ENCODE assay signal across 16 cellular contexts in genomic region chr3:13796683-13797460, GRCh38.
DNase-seq lines count a peak whose midpoint lies in the region; ATAC-seq and TF ChIP-seq lines count a peak whose summit lies in the region.
"Had no signal": no experiment of that assay in that cellular context is flagged by ENCODE, and none has a peak within 500 bp of the region (broad histone marks: within the 10 kb centered on the region; RNA-seq: fewer than 3 reads in every experiment).

No MANE protein-coding gene starts in this region.

- H3K79me2 ChIP-seq in GM23338 (replicated peaks; ENCODE audit: insufficient read depth) = no peaks in the 10 kb centered on the region

- peak overlapping the region; percentile 53 for H2AFZ ChIP-seq in neuronal stem cell (ENCODE audit: low read length)
- no peak overlapping the region for H2AFZ ChIP-seq in GM23338

- no peaks in the 10 kb centered on the region for H3K9me3 Mint-ChIP-seq in GM23338
- H3K9me3 Mint-ChIP-seq: CD8-positive, alpha-beta T cell had no signal

- peaks cover 2 to 16% of the 10 kb centered on the region in 2 donors for H3K4me1 ChIP-seq in neuronal stem cell (ENCODE audit: control insufficient read depth in 2 of 2, insufficient read depth in 1 of 2, low read depth in 1 of 2, low read length in 2 of 2)
- H3K4me1 ChIP-seq in GM23338 (ENCODE audit: insufficient read depth) = 0 out of 2 replicates have a peak, but pooled peaks cover 4% of the 10 kb centered on the region
- no peaks in the 10 kb centered on the region for H3K4me1 ChIP-seq in ovary (ENCODE audit: insufficient read depth)

- H2BK120ac ChIP-seq in neuronal stem cell (ENCODE audit: low read depth, low read length) = no peak overlapping the region

- no peak overlapping the region for H3K4ac ChIP-seq in neuronal stem cell (ENCODE audit: low read length)

- H3K4me2 ChIP-seq in neuronal stem cell (ENCODE audit: insufficient read depth, low read length, poor library complexity, severe bottlenecking) = no peak overlapping the region
- no peak overlapping the region for H3K4me2 ChIP-seq in GM23338

- no peak overlapping the region for H3K27ac Mint-ChIP-seq in GM23338
- H3K27ac Mint-ChIP-seq: B cell; CD8-positive, alpha-beta T cell had no signal

- H2BK12ac ChIP-seq in neuronal stem cell (ENCODE audit: low read length) = no peak overlapping the region

- no peak for ATAC-seq in GM23338
- ATAC-seq: CD8-positive, alpha-beta T cell; HCT116 had no signal

- intact Hi-C loops in ovary (cut with DNase I) = no loop called here

- H2AK5ac ChIP-seq in neuronal stem cell (ENCODE audit: low read depth, low read length) = no peak overlapping the region

- H4K91ac ChIP-seq in neuronal stem cell (ENCODE audit: low read depth, low read length, poor library complexity) = no peak overlapping the region

- H3K36me3 ChIP-seq in neuronal stem cell (replicated peaks in 1 of 2; ENCODE audit: control insufficient read depth in 2 of 2, insufficient read depth in 2 of 2, low read length in 2 of 2) (no peaks in the 10 kb centered on the region), GM23338 (ENCODE audit: insufficient read depth) (no peaks in the 10 kb centered on the region), ovary (no peaks in the 10 kb centered on the region)

- DNase-seq in Jurkat, Clone E6-1 (ENCODE audit: low read depth, low spot score) = peak; percentile 57
- DNase-seq in neuronal stem cell (ENCODE audit: low spot score) (no peak), GM23338 (ENCODE audit: low spot score) (no peak), ovary (no peak), GM19238 (ENCODE audit: insufficient read length, low spot score) (no peak)
- no peak for DNase-seq in activated naive CD4-positive, alpha-beta T cell treated with anti-CD3 and anti-CD28 coated beads, Interleukin-2, amount 50 U/mL, for 16 hours
- DNase-seq: CD8-positive, alpha-beta T cell; COR-L47; DMS153; DMS79 treated with DMSO at 0.1 percent for 48 hours; GDM1 had no signal

- H3K79me1 ChIP-seq in neuronal stem cell (ENCODE audit: low read depth, low read length) = no peaks in the 10 kb centered on the region

- H3K4me3 ChIP-seq in Jurkat, Clone E6-1 (ENCODE audit: low read length) = no peak overlapping the region
- H3K4me3 ChIP-seq in neuronal stem cell (ENCODE audit: low read length in 2 of 2) (no peak overlapping the region), GM23338 (no peak overlapping the region), ovary (no peak overlapping the region)

- H3K36me3 Mint-ChIP-seq in GM23338 (ENCODE audit: low read depth) = no peaks in the 10 kb centered on the region
- H3K36me3 Mint-ChIP-seq: CD14-positive monocyte; CD8-positive, alpha-beta T cell had no signal

- no peak overlapping the region for H3K4me3 Mint-ChIP-seq in GM23338
- H3K4me3 Mint-ChIP-seq: B cell; CD8-positive, alpha-beta T cell had no signal

- H3K27ac ChIP-seq in cingulate gyrus (ENCODE audit: low read depth, low read length) = peak overlapping the region; percentile 72
- H3K27ac ChIP-seq in neuronal stem cell (replicated peaks; ENCODE audit: low read length) = no peak overlapping the region
- H3K27ac ChIP-seq in GM23338 (ENCODE audit: low read depth) = no peak overlapping the region
- H3K27ac ChIP-seq in ovary = no peak overlapping the region
- H3K27ac ChIP-seq: HL-60 had no signal

- peaks cover 27% of the 10 kb centered on the region for H3K4me1 Mint-ChIP-seq in GM23338
- H3K4me1 Mint-ChIP-seq: B cell, CD14-positive monocyte had no signal

- H3K9ac ChIP-seq in neuronal stem cell (ENCODE audit: low read depth, low read length, poor library complexity) = no peak overlapping the region

- no peak overlapping the region for H3K23ac ChIP-seq in neuronal stem cell (ENCODE audit: low read depth, low read length, poor library complexity)

- TF ChIP-seq EP300 in ovary (IDR thresholded peaks at IDR 0.05) = no peak

- H3K9me3 ChIP-seq in neuronal stem cell (replicated peaks in 1 of 2; ENCODE audit: control insufficient read depth in 2 of 2, insufficient read depth in 1 of 2, low read depth in 1 of 2, low read length in 2 of 2) (peaks cover 2 to 5% of the 10 kb centered on the region in 2 donors), ovary (no peaks in the 10 kb centered on the region)

- no peak overlapping the region for H3K14ac ChIP-seq in neuronal stem cell (ENCODE audit: low read length)

- H3K27me3 ChIP-seq in neuronal stem cell (ENCODE audit: control insufficient read depth in 3 of 3, insufficient read depth in 3 of 3, low read depth in 1 of 3, low read length in 3 of 3) (no peaks in the 10 kb centered on the region), GM23338 (ENCODE audit: insufficient read depth) (no peaks in the 10 kb centered on the region), ovary (no peaks in the 10 kb centered on the region)

- H4K8ac ChIP-seq in neuronal stem cell (ENCODE audit: low read depth, low read length) = no peak overlapping the region

- no peaks in the 10 kb centered on the region for H4K20me1 ChIP-seq in GM23338 (replicated peaks; ENCODE audit: insufficient read depth)

- H3K27me3 Mint-ChIP-seq in GM23338 (ENCODE audit: insufficient read depth, low read depth, poor library complexity) = peaks cover 14% of the 10 kb centered on the region

- no CpG with 5 or more reads among the region's 15 CpGs for WGBS in neuronal stem cell (ENCODE audit: extremely low coverage in 2 of 2, insufficient read length in 2 of 2, insufficient replicate concordance in 1 of 2), 2 donors
- WGBS in ovary, 3 donors = 51 to 59% (median 56%) methylated on average over 15 of the region's 15 CpGs

- no peaks in the 10 kb centered on the region for H3K9me2 ChIP-seq in GM23338 (ENCODE audit: insufficient read depth)

- H2BK15ac ChIP-seq in neuronal stem cell (ENCODE audit: low read length) = no peak overlapping the region

- H3F3A ChIP-seq in GM23338 (replicated peaks; ENCODE audit: low read depth) = no peaks in the 10 kb centered on the region

- no peak for TF ChIP-seq CTCF in GM23338 (conservative IDR thresholded peaks at IDR 0.05; ENCODE audit: low read depth in 2 of 2)
- TF ChIP-seq CTCF in ovary (IDR thresholded peaks at IDR 0.05) = no peak

- no peak for TF ChIP-seq POLR2A in ovary (IDR thresholded peaks at IDR 0.05)

- no peak overlapping the region for H2BK5ac ChIP-seq in neuronal stem cell (ENCODE audit: low read length)

- H3K18ac ChIP-seq in neuronal stem cell (ENCODE audit: low read length) = no peak overlapping the region

TF ChIP-seq in GM23338, 12 proteins besides CTCF, POLR2A, EP300 and RAD21:
- TF ChIP-seq EZH2phosphoT487 (IDR thresholded peaks at IDR 0.05; ENCODE audit: unreplicated experiment) = no peak
- no peak for TF ChIP-seq NANOG (IDR thresholded peaks at IDR 0.05; ENCODE audit: borderline replicate concordance)
- TF ChIP-seq CREB1 (CRISPR knock-in tag; IDR thresholded peaks at IDR 0.05; ENCODE audit: low read depth) = no peak
- TF ChIP-seq POLR2AphosphoS5 (IDR thresholded peaks at IDR 0.05; ENCODE audit: low read depth) = no peak
- TF ChIP-seq STAT1 (IDR thresholded peaks at IDR 0.05; ENCODE audit: unreplicated experiment) = no peak
- TF ChIP-seq ZNF114 (CRISPR knock-in tag; IDR thresholded peaks at IDR 0.05) = no peak
- no peak for TF ChIP-seq EZH2 (IDR thresholded peaks at IDR 0.05; ENCODE audit: low read depth, unreplicated experiment)
- no peak for TF ChIP-seq REST (IDR thresholded peaks at IDR 0.05; ENCODE audit: unreplicated experiment)
